Comparison of ENCODE assay signal across 25 cellular contexts in genomic region chr3:187242900-187243299, GRCh38. TPM values are rescaled to one million over a fixed set of nuclear protein-coding genes. Genes with fewer than 3 reads are reported as not detected.
"Had no signal": no experiment of that assay in that cellular context is flagged by ENCODE, and none has a peak within 500 bp of the region (broad histone marks: within the 10 kb centered on the region; RNA-seq: fewer than 3 reads in every experiment).

No MANE protein-coding gene starts in this region.

- H3K9me3 Mint-ChIP-seq: T-helper 1 cell treated with Interleukin-12 subunit alpha and Interleukin-12 subunit beta and Interleukin-4 antibody, amounts not matched to agents 30 μg/mL and 1 μg/mL, for 36 hours had no signal

- H3K4me1 ChIP-seq: adrenal gland, SJSA1 had no signal

- H3K4me3 Mint-ChIP-seq: activated CD8-positive, alpha-beta memory T cell treated with anti-CD3 and anti-CD28 coated beads, Interleukin-2, amount 10 ng/mL, durations not matched to agents 7 days and 5 days; T-helper 1 cell treated with Interleukin-12 subunit alpha and Interleukin-12 subunit beta and Interleukin-4 antibody, amounts not matched to agents 30 μg/mL and 1 μg/mL, for 36 hours had no signal

- H3K27me3 ChIP-seq: adrenal gland, MG63, SJSA1 had no signal

- H3K27ac Mint-ChIP-seq: activated CD8-positive, alpha-beta memory T cell treated with anti-CD3 and anti-CD28 coated beads, Interleukin-2, amount 10 ng/mL, durations not matched to agents 7 days and 5 days; activated naive CD4-positive, alpha-beta T cell treated with anti-CD3 and anti-CD28 coated beads, Interleukin-2, amount 50 U/mL, for 72 hours; T-helper 1 cell treated with Interleukin-12 subunit alpha and Interleukin-12 subunit beta and Interleukin-4 antibody, amounts not matched to agents 30 μg/mL and 1 μg/mL, for 36 hours had no signal

- H3K36me3 Mint-ChIP-seq: activated CD8-positive, alpha-beta memory T cell treated with anti-CD3 and anti-CD28 coated beads, Interleukin-2, amount 10 ng/mL, durations not matched to agents 7 days and 5 days; activated naive CD4-positive, alpha-beta T cell treated with anti-CD3 and anti-CD28 coated beads, Interleukin-2, amount 50 U/mL, for 72 hours had no signal

- ATAC-seq: activated CD8-positive, alpha-beta memory T cell treated with anti-CD3 and anti-CD28 coated beads, Interleukin-2, amount 10 ng/mL, durations not matched to agents 7 days and 5 days; activated naive CD4-positive, alpha-beta T cell treated with anti-CD3 and anti-CD28 coated beads, Interleukin-2, amount 50 U/mL, for 72 hours; Panc1; SK-N-SH treated with all-trans-retinoic acid at 6 μM for 48 hours had no signal

- H3K9me3 ChIP-seq: adrenal gland, MG63, SJSA1 had no signal

- H3K4me3 ChIP-seq: adrenal gland, MG63, SJSA1 had no signal

- H3K36me3 ChIP-seq: adrenal gland, SJSA1 had no signal

- DNase-seq: activated CD4-positive, alpha-beta T cell treated with anti-CD3 and anti-CD28 coated beads for 4 hours; activated CD8-positive, alpha-beta memory T cell treated with anti-CD3 and anti-CD28 coated beads, Interleukin-2, amount 10 ng/mL, durations not matched to agents 7 days and 5 days; activated naive CD4-positive, alpha-beta T cell; adrenal gland; anterior cingulate cortex; cerebellar nuclear complex; MV-4-11; NCI-H1092 treated with DMSO at 0.1 percent for 48 hours; NCI-H1436; NCI-H1694 treated with DMSO at 0.1 percent for 48 hours; NCI-H2029 treated with DMSO at 0.1 percent for 48 hours; NCI-H510A treated with DMSO at 0.1 percent for 48 hours; NCI-H69; NK-92 treated with Interleukin-12 subunit alpha and Interleukin-12 subunit beta, amount 100 ng/mL, for 24 hours; OCI-M1; Right ventricle myocardium superior; RPMI8226; SW 1271 had no signal

RNA-seq across cellular contexts. Expression of gene RTP1, which starts 45.6 kb away (rescaled TPM):
- total RNA-seq: activated CD8-positive, alpha-beta memory T cell treated with anti-CD3 and anti-CD28 coated beads, Interleukin-2, amount 10 ng/mL, durations not matched to agents 7 days and 5 days; activated naive CD4-positive, alpha-beta T cell treated with anti-CD3 and anti-CD28 coated beads, Interleukin-2, amount 50 U/mL, for 72 hours; adrenal gland; cardiac septum; Right ventricle myocardium superior; SJSA1 had no signal

RNA-seq across cellular contexts. Expression of gene MASP1, which starts 48.6 kb away (rescaled TPM):
- total RNA-seq: activated CD8-positive, alpha-beta memory T cell treated with anti-CD3 and anti-CD28 coated beads, Interleukin-2, amount 10 ng/mL, durations not matched to agents 7 days and 5 days; activated naive CD4-positive, alpha-beta T cell treated with anti-CD3 and anti-CD28 coated beads, Interleukin-2, amount 50 U/mL, for 72 hours had no signal
